ENCODE assay signal across 8 cellular contexts in the genomic region with DNA sequence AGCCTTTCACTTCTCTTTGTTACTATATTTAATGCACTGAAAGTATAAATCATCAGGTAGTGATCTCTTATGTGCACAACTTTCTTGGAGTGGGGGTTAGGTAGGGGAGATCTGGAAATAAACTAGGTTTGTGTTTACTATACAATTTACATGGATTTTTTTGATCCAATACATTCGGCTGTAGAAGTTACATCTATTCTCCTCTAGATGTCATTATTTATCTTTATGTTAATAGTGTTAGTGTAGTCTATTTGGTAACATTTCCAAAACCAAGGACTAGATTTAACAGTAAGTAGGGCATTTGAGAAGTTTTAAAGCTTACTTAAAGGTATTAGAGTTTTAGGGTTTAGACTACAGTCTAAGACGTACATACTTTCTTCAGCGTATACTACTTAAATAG. TPM values are rescaled to one million over a fixed set of nuclear protein-coding genes. Genes with fewer than 3 reads are reported as not detected.
DNase-seq lines count a peak whose midpoint lies in the region; ATAC-seq, FAIRE-seq and TF ChIP-seq lines count a peak whose summit lies in the region.

No MANE protein-coding gene starts in this region.

- H3K27me3 Mint-ChIP-seq in CD4-positive, CD25-positive, alpha-beta regulatory T cell: no peaks in the 10 kb centered on the region

- peaks cover 33 to 55% (median 41%) of the 10 kb centered on the region in 4 donors for H3K4me1 Mint-ChIP-seq in CD4-positive, CD25-positive, alpha-beta regulatory T cell

- H3K4me3 Mint-ChIP-seq in CD4-positive, CD25-positive, alpha-beta regulatory T cell: peak overlapping the region in 2 of 4 donors; percentile 32 to 44

- peaks cover 7% of the 10 kb centered on the region for H3K4me1 ChIP-seq in CD4-positive, CD25-positive, alpha-beta regulatory T cell (ENCODE audit: control insufficient read depth, insufficient read depth, low read length, poor library complexity, severe bottlenecking)
- H3K4me1 ChIP-seq in HEK293 (ENCODE audit: control insufficient read depth, insufficient read depth, low read length): no peaks in the 10 kb centered on the region

- H3K9me3 Mint-ChIP-seq in CD4-positive, CD25-positive, alpha-beta regulatory T cell: peaks cover 0 to 2% (median 0%) of the 10 kb centered on the region in 7 donors

- no peak overlapping the region for H3K27ac ChIP-seq in CD4-positive, CD25-positive, alpha-beta regulatory T cell (ENCODE audit: insufficient read depth, low read length, poor library complexity, severe bottlenecking)
- H3K27ac ChIP-seq in HEK293 (ENCODE audit: extremely low read depth, low read depth, low read length): no peak overlapping the region

- no peaks in the 10 kb centered on the region for H3K9me3 ChIP-seq in CD4-positive, CD25-positive, alpha-beta regulatory T cell (ENCODE audit: control insufficient read depth in 2 of 2, low read length in 2 of 2)
- H3K9me3 ChIP-seq in HEK293 (ENCODE audit: control insufficient read depth, insufficient read depth, low read depth, low read length): no peaks in the 10 kb centered on the region

- H3K27me3 ChIP-seq in CD4-positive, CD25-positive, alpha-beta regulatory T cell (ENCODE audit: control insufficient read depth, insufficient read depth, low read length): no peaks in the 10 kb centered on the region

- FAIRE-seq in TTC549 (lab: Jason Lieb, UNC): peak; percentile 98

- no peak overlapping the region for H3K27ac Mint-ChIP-seq in CD4-positive, CD25-positive, alpha-beta regulatory T cell

- peak; percentile 65 to 79 for ATAC-seq in CD4-positive, CD25-positive, alpha-beta regulatory T cell (ENCODE audit: low read depth in 2 of 2)
- ATAC-seq in HG02763 (IDR thresholded peaks at IDR 0.05; ENCODE audit: unreplicated experiment) (no peak), GM18517 (IDR thresholded peaks at IDR 0.05; ENCODE audit: unreplicated experiment) (no peak), GM21576 (IDR thresholded peaks at IDR 0.05; ENCODE audit: unreplicated experiment) (no peak), HG02571 (IDR thresholded peaks at IDR 0.05; ENCODE audit: unreplicated experiment) (no peak)

- peak in 2 of 3 donors; percentile 38 to 55 for DNase-seq in CD4-positive, CD25-positive, alpha-beta regulatory T cell
- peak; percentile 29 for DNase-seq in iris pigment epithelial cell (ENCODE audit: low read depth)

- peaks cover 6% of the 10 kb centered on the region for H3K36me3 ChIP-seq in CD4-positive, CD25-positive, alpha-beta regulatory T cell (ENCODE audit: control insufficient read depth, insufficient read depth, low read length)
- peaks cover 31 to 71% of the 10 kb centered on the region in 2 experiments for H3K36me3 ChIP-seq in HEK293 (ENCODE audit: control insufficient read depth in 2 of 2, insufficient read depth in 1 of 2, low read length in 2 of 2)

- H3K4me3 ChIP-seq in CD4-positive, CD25-positive, alpha-beta regulatory T cell (ENCODE audit: low read depth, low read length): no peak overlapping the region
- H3K4me3 ChIP-seq in HEK293 (ENCODE audit: low read depth, low read length): no peak overlapping the region

- CTCF ChIA-PET in HEK293 (lab: Yijun Ruan, JAX): interaction anchor here (0.5 to 3.5 kb wide), 15 partner anchors 10 to 206 kb away, joined by 3 to 37 read pairs (median 5); no protein-coding TSS in a partner anchor

- POLR2A ChIA-PET in HEK293 (lab: Yijun Ruan, JAX): interaction anchor here (0.6 to 1.8 kb wide), 2 partner anchors 93 to 185 kb away, joined by 3 to 5 read pairs; a partner anchor contains a TSS

- TF ChIP-seq CTCF in HEK293 (tag by site-specific recombination; IDR thresholded peaks at IDR 0.05): no peak

- peaks cover 22% of the 10 kb centered on the region for H3K36me3 Mint-ChIP-seq in CD4-positive, CD25-positive, alpha-beta regulatory T cell

TF ChIP-seq in HEK293, 187 proteins besides CTCF, POLR2A, EP300 and RAD21:
- TF ChIP-seq ZNF654 (tag by site-specific recombination; IDR thresholded peaks at IDR 0.05; ENCODE audit: low read depth): peak; percentile 39; the same call in 1 of the 2 replicates
- TF ChIP-seq ZNF549 (tag by site-specific recombination; IDR thresholded peaks at IDR 0.05): no peak
- TF ChIP-seq TCF7L2 (IDR thresholded peaks at IDR 0.05; ENCODE audit: borderline replicate concordance, low read depth, low read length): no peak
- no peak for TF ChIP-seq ZFP41 (tag by site-specific recombination; IDR thresholded peaks at IDR 0.05; ENCODE audit: borderline replicate concordance)
- TF ChIP-seq ZNF670 (tag by site-specific recombination; IDR thresholded peaks at IDR 0.05; ENCODE audit: low read depth): no peak
- TF ChIP-seq ZNF133 (tag by site-specific recombination; IDR thresholded peaks at IDR 0.05): no peak
- no peak for TF ChIP-seq ZNF747 (tag by site-specific recombination; IDR thresholded peaks at IDR 0.05)

RNA-seq across cellular contexts. Expression of gene VPS45, which starts 5.4 kb away (rescaled TPM):
- 23.4 TPM for total RNA-seq in CD4-positive, CD25-positive, alpha-beta regulatory T cell
- 10 to 100 TPM; 25.8 to 27.8 (median 26.3) TPM for polyA plus RNA-seq in CD4-positive, CD25-positive, alpha-beta regulatory T cell

Comparison
In these comparisons a context has a peak if more than half of its experiments do, and no peak if none do; other contexts are left out.
1. ATAC-seq: peak in CD4-positive, CD25-positive, alpha-beta regulatory T cell (2 of 2); none in HG02763 (single experiment), GM18517 (single experiment), GM21576 (single experiment) and HG02571 (single experiment).